In genomic region chr2:226791056-226791486, GRCh38 we compare ENCODE assay signal across 8 cellular contexts. TPM values are rescaled to one million over a fixed set of nuclear protein-coding genes. Genes with fewer than 3 reads are reported as not detected.
A peak's percentile ranks its signal among the peaks of the same experiment; 100 is the strongest.
DNase-seq lines count a peak whose midpoint lies in the region; ATAC-seq and TF ChIP-seq lines count a peak whose summit lies in the region.

No MANE protein-coding gene starts in this region.

- H3K9me3 ChIP-seq in ES-I3 (ENCODE audit: control insufficient read depth, insufficient read depth, low read length) = no peaks in the 10 kb centered on the region
- H3K9me3 ChIP-seq in ectodermal cell (ENCODE audit: control insufficient read depth, low read length) = no peaks in the 10 kb centered on the region
- H3K9me3 ChIP-seq in thymus (ENCODE audit: control insufficient read depth) = no peaks in the 10 kb centered on the region

- WGBS in ectodermal cell, 2 experiments = 2% methylated on average over 24 of the region's 24 CpGs
- 3% methylated on average over 24 of the region's 24 CpGs for WGBS in thymus

- peak overlapping the region; percentile 90 for H3K9ac ChIP-seq in ES-I3 (ENCODE audit: low read depth, low read length)

- ATAC-seq in HG03521 (IDR thresholded peaks at IDR 0.05; ENCODE audit: unreplicated experiment) = peak; percentile 62

- no peak for TF ChIP-seq CTCF in GM20000 (IDR thresholded peaks at IDR 0.05; ENCODE audit: extremely low read depth, missing control alignments)

- H3K4me3 ChIP-seq in ectodermal cell (ENCODE audit: insufficient read depth, low read depth, low read length) (peak overlapping the region; percentile 60), thymus (ENCODE audit: low read length) (peak overlapping the region; percentile 76)

- no peaks in the 10 kb centered on the region for H3K27me3 ChIP-seq in ectodermal cell (ENCODE audit: control insufficient read depth, insufficient read depth, low read length, poor library complexity, severe bottlenecking)
- no peaks in the 10 kb centered on the region for H3K27me3 ChIP-seq in thymus (ENCODE audit: control insufficient read depth, insufficient read depth)

- peaks cover 2% of the 10 kb centered on the region; the same call in 1 of the 2 replicates for H3K36me3 ChIP-seq in ES-I3 (ENCODE audit: insufficient read depth, low read length)
- H3K36me3 ChIP-seq in ectodermal cell (ENCODE audit: control insufficient read depth, insufficient read depth, low read length) = peaks cover 3% of the 10 kb centered on the region
- peaks cover 9% of the 10 kb centered on the region for H3K36me3 ChIP-seq in thymus (ENCODE audit: control insufficient read depth, insufficient read depth)

- H3K27ac ChIP-seq in ectodermal cell (ENCODE audit: insufficient read depth, low read depth, low read length, poor library complexity, severe bottlenecking) (peak overlapping the region; percentile 63), thymus (ENCODE audit: low read depth) (peak overlapping the region; percentile 97)

- peaks cover 15% of the 10 kb centered on the region; the same call in 1 of the 2 replicates for H3K4me1 ChIP-seq in ES-I3 (ENCODE audit: insufficient read depth, low read length)
- H3K4me1 ChIP-seq in ectodermal cell (ENCODE audit: control insufficient read depth, insufficient read depth, low read length) = peaks cover 12% of the 10 kb centered on the region
- peaks cover 34% of the 10 kb centered on the region for H3K4me1 ChIP-seq in thymus (ENCODE audit: control insufficient read depth, insufficient read depth, low read length)

- DNase-seq in GM20000 (ENCODE audit: low spot score) (peak; percentile 67), SHP77 (lab: John Stamatoyannopoulos, UW) (peak; percentile 44 to 63), medulla oblongata (ENCODE audit: extremely low spot score) (peak; percentile 79), NCI-H187 (lab: John Stamatoyannopoulos, UW) (no peak)

RNA-seq across cellular contexts. Expression of gene IRS1, which starts 8.5 kb away (rescaled TPM):
- polyA plus RNA-seq in ectodermal cell (2013, experiment 1 of 4) = 24.0 TPM
- polyA plus RNA-seq in ectodermal cell (2013, experiment 2 of 4) = 18.5 TPM
- polyA plus RNA-seq in ectodermal cell (2013, experiment 3 of 4) = 16.4 TPM
- 18.7 TPM for polyA plus RNA-seq in ectodermal cell (2013, experiment 4 of 4)
- 11.5 TPM for polyA plus RNA-seq in thymus

RNA-seq across cellular contexts. Expression of gene RHBDD1, which starts 44.8 kb away (rescaled TPM):
- polyA plus RNA-seq in ectodermal cell (2013, experiment 1 of 4) = 28.2 TPM
- polyA plus RNA-seq in ectodermal cell (2013, experiment 2 of 4) = 33.1 TPM
- polyA plus RNA-seq in ectodermal cell (2013, experiment 3 of 4) = 18.6 TPM
- 25.1 TPM for polyA plus RNA-seq in ectodermal cell (2013, experiment 4 of 4)
- polyA plus RNA-seq in thymus = 11.5 TPM

Comparison
In these comparisons a context has a peak if more than half of its experiments do, and no peak if none do; other contexts are left out.
1. DNase-seq: peak in GM20000 (single experiment), SHP77 (2 of 2) and medulla oblongata (single experiment); none in NCI-H187 (0 of 2).